ENCODE assay signal across 8 cellular contexts in genomic region chr3:129794319-129795201, GRCh38.
DNase-seq lines count a peak whose midpoint lies in the region; ATAC-seq and TF ChIP-seq lines count a peak whose summit lies in the region.

No MANE protein-coding gene starts in this region.

- H3K9me3 Mint-ChIP-seq in activated B cell treated with CpG ODN at 0.5 μM for 24 hours = no peaks in the 10 kb centered on the region

- H3K9me3 ChIP-seq in prostate gland = no peaks in the 10 kb centered on the region

- H3K4me3 ChIP-seq in prostate gland = no peak overlapping the region

- no peak overlapping the region for H3K27ac Mint-ChIP-seq in activated B cell treated with CpG ODN at 0.5 μM for 24 hours

- H3K4me1 Mint-ChIP-seq in activated B cell treated with CpG ODN at 0.5 μM for 24 hours = peaks cover 19% of the 10 kb centered on the region

- H3K27me3 ChIP-seq in prostate gland (replicated peaks; ENCODE audit: insufficient read depth) = no peaks in the 10 kb centered on the region

- POLR2A ChIA-PET in activated B cell treated with CpG ODN at 0.5 μM for 24 hours (lab: Charles Lee) = no interaction called here

- peaks cover 6% of the 10 kb centered on the region for H3K36me3 Mint-ChIP-seq in activated B cell treated with CpG ODN at 0.5 μM for 24 hours (ENCODE audit: low read depth)

- H3K27me3 Mint-ChIP-seq in activated B cell treated with CpG ODN at 0.5 μM for 24 hours = no peaks in the 10 kb centered on the region

- peak; percentile 97 for DNase-seq in NCI-H1105 treated with DMSO at 0.1 percent for 48 hours (lab: John Stamatoyannopoulos, UW)
- no peak for DNase-seq in activated B cell treated with CpG ODN at 0.5 μM for 24 hours
- peak; percentile 52 for DNase-seq in left cardiac atrium
- DNase-seq in prostate gland (ENCODE audit: low spot score) = peak; percentile 24
- no peak for DNase-seq in amniotic stem cell (lab: John Stamatoyannopoulos, UW)

- H3K27ac ChIP-seq in prostate gland = no peak overlapping the region

- no peaks in the 10 kb centered on the region for H3K36me3 ChIP-seq in prostate gland

- CTCF ChIA-PET in activated B cell treated with CpG ODN at 0.5 μM for 24 hours (lab: Charles Lee) = interaction anchor here (1.3 kb wide), 1 partner anchor 411 kb away, joined by 4 read pairs; no protein-coding TSS in a partner anchor

- peaks cover 21% of the 10 kb centered on the region for H3K4me1 ChIP-seq in prostate gland (replicated peaks)

- no peak for TF ChIP-seq CTCF in activated B cell treated with CpG ODN at 0.5 μM for 24 hours (IDR thresholded peaks at IDR 0.05)
- TF ChIP-seq CTCF in prostate gland (IDR thresholded peaks at IDR 0.05) = no peak

- 16% methylated on average over 14 of the region's 14 CpGs for WGBS in prostate gland

- intact Hi-C loops in activated B cell treated with CpG ODN at 0.5 μM for 24 hours (cut with micrococcal nuclease) = no loop called here
- intact Hi-C loops in left cardiac atrium (cut with DNase I) = no loop called here
- intact Hi-C loops in prostate gland (cut with DNase I) = no loop called here

- TF ChIP-seq POLR2A in prostate gland (IDR thresholded peaks at IDR 0.05) = peak; percentile 21

- peak overlapping the region; percentile 16 for H3K4me3 Mint-ChIP-seq in activated B cell treated with CpG ODN at 0.5 μM for 24 hours

- ATAC-seq in GM19468 (IDR thresholded peaks at IDR 0.05; ENCODE audit: extremely low read depth, unreplicated experiment) (peak; percentile 16), activated B cell treated with CpG ODN at 0.5 μM for 24 hours (ENCODE audit: low read depth) (no peak), left cardiac atrium (peak; percentile 59 to 87), HG02588 (IDR thresholded peaks at IDR 0.05; ENCODE audit: unreplicated experiment) (no peak), GM18520 (IDR thresholded peaks at IDR 0.05; ENCODE audit: unreplicated experiment) (no peak)

Comparison
In these comparisons a context has a peak if more than half of its experiments do, and no peak if none do; other contexts are left out.
1. ATAC-seq: peak in GM19468 (single experiment) and left cardiac atrium (2 of 2); none in activated B cell treated with CpG ODN at 0.5 μM for 24 hours (single experiment), HG02588 (single experiment) and GM18520 (single experiment).
2. DNase-seq: peak in NCI-H1105 treated with DMSO at 0.1 percent for 48 hours (single experiment), left cardiac atrium (single experiment) and prostate gland (single experiment); none in activated B cell treated with CpG ODN at 0.5 μM for 24 hours (single experiment) and amniotic stem cell (single experiment).